ENCODE assay signal across 2 cellular contexts in genomic region chr16:58026139-58026704, GRCh38.
A peak's percentile ranks its signal among the peaks of the same experiment; 100 is the strongest.
TF ChIP-seq lines count a peak whose summit lies in the region.

No MANE protein-coding gene starts in this region.

TF ChIP-seq in HCT116, 20 proteins besides CTCF, POLR2A, EP300 and RAD21:
- TF ChIP-seq POLR2AphosphoS5 (IDR thresholded peaks at IDR 0.05; ENCODE audit: low read depth, low read length) (no peak), SP1 (IDR thresholded peaks at IDR 0.05; ENCODE audit: low read depth) (no peak), ZFX (IDR thresholded peaks at IDR 0.05) (peak; percentile 47)

TF ChIP-seq in SK-N-SH, 30 proteins besides CTCF, POLR2A, EP300 and RAD21:
- TF ChIP-seq TEAD4 (IDR thresholded peaks at IDR 0.05; ENCODE audit: borderline replicate concordance, insufficient read depth) = no peak
- no peak for TF ChIP-seq RCOR1 (IDR thresholded peaks at IDR 0.05; ENCODE audit: low read length)
- no peak for TF ChIP-seq NRF1 (IDR thresholded peaks at IDR 0.05; ENCODE audit: low read depth, low read length)
- peak; percentile 54; the same call in 1 of the 2 replicates for TF ChIP-seq MAX (IDR thresholded peaks at IDR 0.05; ENCODE audit: low read depth)
- TF ChIP-seq YY1 (IDR thresholded peaks at IDR 0.05; ENCODE audit: low read depth) = no peak
